21 cellular contexts compared by ENCODE assay signal in genomic region chrX:134554291-134554690, GRCh38.
"Had no signal": no experiment of that assay in that cellular context is flagged by ENCODE, and none has a peak within 500 bp of the region (broad histone marks: within the 10 kb centered on the region; RNA-seq: fewer than 3 reads in every experiment).

No MANE protein-coding gene starts in this region.

- H3K9me3 ChIP-seq: ascending aorta, esophagus squamous epithelium, gastroesophageal sphincter, mucosa of descending colon, sigmoid colon, transverse colon had no signal

- H3K27ac ChIP-seq: ascending aorta, esophagus squamous epithelium, gastroesophageal sphincter, sigmoid colon, transverse colon had no signal

- H3K4me3 ChIP-seq: ascending aorta, esophagus squamous epithelium, gastroesophageal sphincter, mucosa of descending colon, sigmoid colon, smooth muscle cell, transverse colon had no signal

- H3K4me2 ChIP-seq: smooth muscle cell had no signal

- ATAC-seq: activated naive CD4-positive, alpha-beta T cell treated with anti-CD3 and anti-CD28 coated beads, Interleukin-2, amount 50 U/mL, for 72 hours; activated T-helper 17 cell treated with anti-CD3 and anti-CD28 coated beads, Interleukin-2, amount 50 U/mL, for 72 hours; gastroesophageal sphincter; left cardiac atrium; mucosa of descending colon; stimulated activated memory B cell treated with anti-CD40 and anti-IgM and Interleukin-4, amounts not matched to agents 10 μg/mL and 1 μg/mL and 100 μg/mL, for 72 hours; WTC11 had no signal

- H3K36me3 ChIP-seq: ascending aorta, esophagus squamous epithelium, gastroesophageal sphincter, sigmoid colon, transverse colon had no signal

- H3K4me1 ChIP-seq: ascending aorta had no signal

- H3K27me3 ChIP-seq: ascending aorta, gastroesophageal sphincter had no signal

- DNase-seq: activated CD8-positive, alpha-beta memory T cell treated with anti-CD3 and anti-CD28 coated beads for 24 hours; activated CD8-positive, alpha-beta memory T cell treated with anti-CD3 and anti-CD28 coated beads, Interleukin-2, amount 50 U/mL, for 4 hours; activated T-cell treated with anti-CD3 and anti-CD28 coated beads, Interleukin-2, amount 50 U/mL, for 24 hours; esophagus squamous epithelium; head of caudate nucleus; islet precursor cell; left cardiac atrium; mucosa of descending colon; naive B cell; retina; sigmoid colon; stimulated activated CD4-positive, alpha-beta T cell treated with anti-CD3 and anti-CD28 coated beads, Interleukin-15, amount 100 ng/mL, for 24 hours; T-helper 9 cell; transverse colon had no signal
